Comparison of ENCODE assay signal across 30 cellular contexts in genomic region chr3:38721207-38721772, GRCh38.
"Had no signal": no experiment of that assay in that cellular context is flagged by ENCODE, and none has a peak within 500 bp of the region (broad histone marks: within the 10 kb centered on the region; RNA-seq: fewer than 3 reads in every experiment).

No MANE protein-coding gene starts in this region.

- H3K4me1 ChIP-seq: colonic mucosa, gastrocnemius medialis, thyroid gland, upper lobe of left lung, vagina had no signal

- H3K4me3 ChIP-seq: body of pancreas, colonic mucosa, gastrocnemius medialis, ovary, smooth muscle cell, thyroid gland, upper lobe of left lung, vagina had no signal

- ATAC-seq: activated CD4-positive, CD25-positive, alpha-beta regulatory T cell treated with anti-CD3 and anti-CD28 coated beads, Interleukin-2, amount 50 U/mL, for 24 hours; body of pancreas; gastrocnemius medialis; left colon; stimulated activated memory B cell treated with anti-CD40 and anti-IgM and Interleukin-4, amounts not matched to agents 10 μg/mL and 1 μg/mL and 100 μg/mL, for 72 hours; stimulated activated naive CD8-positive, alpha-beta T cell treated with anti-CD3 and anti-CD28 coated beads, Interleukin-15, amount 100 ng/mL, for 72 hours had no signal

- DNase-seq: activated CD4-positive, alpha-beta T cell treated with anti-CD3 and anti-CD28 coated beads for 48 hours; activated CD4-positive, alpha-beta T cell treated with anti-CD3 and anti-CD28 coated beads, Interleukin-2, amount 50 U/mL, for 48 hours; activated CD8-positive, alpha-beta memory T cell treated with anti-CD3 and anti-CD28 coated beads for 24 hours; activated effector memory CD4-positive, alpha-beta T cell treated with Interleukin-2 at 50 U/mL for 16 hours; activated naive CD4-positive, alpha-beta T cell treated with Interleukin-2 at 50 U/mL for 16 hours; aorta; body of pancreas; cerebellar nuclear complex; colonic mucosa; effector memory CD4-positive, alpha-beta T cell; gastrocnemius medialis; glutamatergic neuron; kidney; left colon; naive B cell; ovary; retina; stimulated activated CD4-positive, alpha-beta T cell treated with anti-CD3 and anti-CD28 coated beads, Interleukin-1b, Interleukin-23, amount 100 ng/mL, for 48 hours; stimulated activated CD4-positive, alpha-beta T cell treated with anti-CD3 and anti-CD28 coated beads, Interleukin-4, amount 100 ng/mL, for 4 hours; stimulated activated CD8-positive, alpha-beta memory T cell treated with anti-CD3 and anti-CD28 coated beads, Interleukin-4, amount 100 ng/mL, for 48 hours; stimulated activated naive CD8-positive, alpha-beta T cell treated with anti-CD3 and anti-CD28 coated beads, Interleukin-15, amount 100 ng/mL, for 72 hours; substantia nigra; T-helper 9 cell; thyroid gland had no signal

- H3K36me3 ChIP-seq: colonic mucosa, gastrocnemius medialis, ovary, thyroid gland, upper lobe of left lung, vagina had no signal

- H3K9me3 ChIP-seq: body of pancreas, colonic mucosa, gastrocnemius medialis, ovary, thyroid gland, upper lobe of left lung, vagina had no signal

- H3K27ac ChIP-seq: body of pancreas, colonic mucosa, gastrocnemius medialis, ovary, thyroid gland, upper lobe of left lung, vagina, VCaP had no signal

- H3K27me3 ChIP-seq: body of pancreas, colonic mucosa, gastrocnemius medialis, ovary, thyroid gland, upper lobe of left lung, vagina had no signal

- H3K4me2 ChIP-seq: smooth muscle cell had no signal
